ENCODE assay signal across 8 cellular contexts in genomic region chr21:43345746-43346409, GRCh38.
DNase-seq lines count a peak whose midpoint lies in the region; ATAC-seq, FAIRE-seq and TF ChIP-seq lines count a peak whose summit lies in the region.
"Had no signal": no experiment of that assay in that cellular context is flagged by ENCODE, and none has a peak within 500 bp of the region (broad histone marks: within the 10 kb centered on the region; RNA-seq: fewer than 3 reads in every experiment).

No MANE protein-coding gene starts in this region.

- H3K4me2 ChIP-seq in K562 (ENCODE audit: insufficient read depth, low read length) (no peak overlapping the region), trophoblast cell (ENCODE audit: low read length) (no peak overlapping the region)

- H3K18ac ChIP-seq in trophoblast cell (ENCODE audit: low read length): no peak overlapping the region

- ATAC-seq in K562: peak; percentile 73
- ATAC-seq in HG03565 (IDR thresholded peaks at IDR 0.05; ENCODE audit: unreplicated experiment): no peak

- H3K9ac ChIP-seq in K562 (ENCODE audit: insufficient read depth in 1 of 2, low read depth in 2 of 2, low read length in 2 of 2) (no peak overlapping the region), trophoblast cell (ENCODE audit: low read length) (no peak overlapping the region)

- CTCF ChIA-PET in K562 (lab: Yijun Ruan, JAX; ENCODE audit: low intra/inter-chr PET ratio): no interaction called here

- TF ChIP-seq POLR2A in NB4 (IDR thresholded peaks at IDR 0.05; ENCODE audit: extremely low read depth, insufficient read length) (no peak), K562 (conservative IDR thresholded peaks at IDR 0.05) (no peak)

- H3K27me3 ChIP-seq in K562 (ENCODE audit: control insufficient read depth in 2 of 2, insufficient read depth in 2 of 2, low read length in 2 of 2): peaks cover 34 to 97% of the 10 kb centered on the region in 2 experiments; a peak in 4 of 5 replicates
- H3K27me3 ChIP-seq in trophoblast cell (ENCODE audit: insufficient read depth, low read length): no peaks in the 10 kb centered on the region

- H2BK120ac ChIP-seq in trophoblast cell (ENCODE audit: insufficient read depth, low read length, poor library complexity): no peak overlapping the region

- POLR2A ChIA-PET in K562 (lab: Yijun Ruan, JAX): interaction anchor here (0.6 to 1.2 kb wide), 2 partner anchors 17 to 31 kb away, joined by 5 to 8 read pairs; no protein-coding TSS in a partner anchor

- no peak overlapping the region for H4K12ac ChIP-seq in trophoblast cell (ENCODE audit: low read depth, low read length)

- H3K9me3 ChIP-seq in K562 (replicated peaks; ENCODE audit: control insufficient read depth, insufficient read depth, low read depth, low read length) (no peaks in the 10 kb centered on the region), trophoblast cell (ENCODE audit: insufficient read depth, low read depth, low read length) (no peaks in the 10 kb centered on the region)

- TF ChIP-seq RAD21 in K562 (CRISPR knock-in tag; conservative IDR thresholded peaks at IDR 0.05 in 1 of 2, IDR thresholded peaks at IDR 0.05 in 1 of 2): no peak

- H2AK5ac ChIP-seq in trophoblast cell (ENCODE audit: low read length): no peak overlapping the region

- 0 out of 2 replicates have a peak, but pooled peaks cover 3% of the 10 kb centered on the region for H4K20me1 ChIP-seq in K562 (replicated peaks; ENCODE audit: control insufficient read depth, insufficient read depth, low read length)

- no peak overlapping the region for H4K8ac ChIP-seq in trophoblast cell (ENCODE audit: low read depth, low read length)

- peak overlapping the region; percentile 15 for H4K91ac ChIP-seq in trophoblast cell (ENCODE audit: low read depth, low read length)

- H3K23ac ChIP-seq in trophoblast cell (ENCODE audit: low read length): no peak overlapping the region

- in situ Hi-C loops in K562 (cut with MboI): no loop called here

- H3K27ac ChIP-seq in K562 (ENCODE audit: extremely low read depth, low read depth, low read length) (no peak overlapping the region), trophoblast cell (ENCODE audit: low read depth, low read length) (no peak overlapping the region)

- no peak overlapping the region for H3K4me3 ChIP-seq in NB4 (ENCODE audit: low read depth, low read length)
- no peak overlapping the region for H3K4me3 ChIP-seq in K562
- H3K4me3 ChIP-seq in trophoblast cell (ENCODE audit: low read depth, low read length): no peak overlapping the region

- H2BK12ac ChIP-seq in trophoblast cell (ENCODE audit: low read length): no peak overlapping the region

- no peak overlapping the region for H2AFZ ChIP-seq in K562 (ENCODE audit: low read depth, low read length)
- H2AFZ ChIP-seq in trophoblast cell (ENCODE audit: insufficient read depth, low read length, poor library complexity): no peak overlapping the region

- no peak overlapping the region for H3K14ac ChIP-seq in trophoblast cell (ENCODE audit: low read length)

- no peak for FAIRE-seq in K562 (lab: Jason Lieb, UNC)

- no peak overlapping the region for H3K4ac ChIP-seq in trophoblast cell (ENCODE audit: low read depth, low read length)

- no peaks in the 10 kb centered on the region for H3K36me3 ChIP-seq in K562 (ENCODE audit: control insufficient read depth, insufficient read depth, low read length)
- H3K36me3 ChIP-seq in trophoblast cell (ENCODE audit: control insufficient read depth in 1 of 2, insufficient read depth in 2 of 2, low read length in 2 of 2): no peaks in the 10 kb centered on the region

- no peak for TF ChIP-seq CTCF in NB4 (IDR thresholded peaks at IDR 0.05; ENCODE audit: low read depth, low read length)
- no peak for TF ChIP-seq CTCF in K562 (IDR thresholded peaks at IDR 0.05 in 2 of 3, conservative IDR thresholded peaks at IDR 0.05 in 1 of 3; ENCODE audit: insufficient read depth in 2 of 3, low read depth in 1 of 3, low read length in 3 of 3)

- peaks cover 7% of the 10 kb centered on the region for H3K79me1 ChIP-seq in trophoblast cell (ENCODE audit: low read length)

- intact Hi-C loops in K562 (cut with micrococcal nuclease): no loop called here

- H2BK5ac ChIP-seq in trophoblast cell (ENCODE audit: low read depth, low read length, poor library complexity): no peak overlapping the region

- H3K9me1 ChIP-seq in K562 (ENCODE audit: control insufficient read depth, insufficient read depth, low read length): no peaks in the 10 kb centered on the region

- peaks cover 0 to 47% of the 10 kb centered on the region in 2 experiments; a peak in 2 of 5 replicates for H3K4me1 ChIP-seq in K562 (replicated peaks in 1 of 2; ENCODE audit: control insufficient read depth in 2 of 2, insufficient read depth in 2 of 2, low read length in 2 of 2)
- peaks cover 21 to 24% of the 10 kb centered on the region in 2 experiments for H3K4me1 ChIP-seq in trophoblast cell (ENCODE audit: control insufficient read depth in 1 of 2, insufficient read depth in 2 of 2, low read length in 2 of 2)

- 12% methylated on average over 29 of the region's 29 CpGs for WGBS in K562 (ENCODE audit: insufficient coverage, low coverage, missing lambda C conversion rate)
- WGBS in trophoblast cell (ENCODE audit: extremely low coverage, insufficient coverage, insufficient read length): no CpG with 5 or more reads among the region's 29 CpGs

- DNase-seq in H4 (ENCODE audit: low spot score) (peak; percentile 59), NB4 (ENCODE audit: low read depth) (peak; percentile 83), K562 (ENCODE audit: extremely low read depth in 1 of 4, low spot score in 3 of 4) (peak; percentile 51 to 57 (median 54)), trophoblast cell (peak; percentile 21 to 38), NCI-H146 treated with DMSO at 0.1 percent for 48 hours (lab: John Stamatoyannopoulos, UW; ENCODE audit: unreplicated experiment) (no peak), D341Med (ENCODE audit: low spot score) (no peak)
- DNase-seq: activated CD4-positive, CD25-positive, alpha-beta regulatory T cell treated with anti-CD3 and anti-CD28 coated beads, Interleukin-2, amount 50 U/mL, for 72 hours had no signal

- no peaks in the 10 kb centered on the region for H3K79me2 ChIP-seq in K562 (ENCODE audit: control insufficient read depth, insufficient read depth, low read length)
- no peaks in the 10 kb centered on the region for H3K79me2 ChIP-seq in trophoblast cell (ENCODE audit: control insufficient read depth, insufficient read depth, low read length, poor library complexity)

- TF ChIP-seq EP300 in K562 (IDR thresholded peaks at IDR 0.05; ENCODE audit: low read length): no peak

- BruUV-seq in K562 (replicated peaks; lab: Mats Ljungman, UMichigan): no TSS peak

TF ChIP-seq in K562, 482 proteins besides CTCF, POLR2A, EP300 and RAD21 (continues in another document):
- no peak for TF ChIP-seq CEBPG (CRISPR knock-in tag; IDR thresholded peaks at IDR 0.05)
- TF ChIP-seq CEBPG (tag; conservative IDR thresholded peaks at IDR 0.05 in 1 of 2, IDR thresholded peaks at IDR 0.05 in 1 of 2): peak; percentile 12 to 84; a peak in 2 of 4 replicates
- no peak for TF ChIP-seq HMGN3 (IDR thresholded peaks at IDR 0.05; ENCODE audit: borderline replicate concordance, extremely low read depth, insufficient read length, low read depth, low read length)
- TF ChIP-seq ZNF224 (CRISPR knock-in tag; IDR thresholded peaks at IDR 0.05): no peak
- TF ChIP-seq TAF1 (IDR thresholded peaks at IDR 0.05; ENCODE audit: control insufficient read depth, extremely low read depth, insufficient read depth, low read length, severe bottlenecking): no peak
- TF ChIP-seq CEBPB (tag; IDR thresholded peaks at IDR 0.05): peak; percentile 57
- TF ChIP-seq, protein P1, sequence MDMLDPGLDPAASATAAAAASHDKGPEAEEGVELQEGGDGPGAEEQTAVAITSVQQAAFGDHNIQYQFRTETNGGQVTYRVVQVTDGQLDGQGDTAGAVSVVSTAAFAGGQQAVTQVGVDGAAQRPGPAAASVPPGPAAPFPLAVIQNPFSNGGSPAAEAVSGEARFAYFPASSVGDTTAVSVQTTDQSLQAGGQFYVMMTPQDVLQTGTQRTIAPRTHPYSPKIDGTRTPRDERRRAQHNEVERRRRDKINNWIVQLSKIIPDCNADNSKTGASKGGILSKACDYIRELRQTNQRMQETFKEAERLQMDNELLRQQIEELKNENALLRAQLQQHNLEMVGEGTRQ (CRISPR knock-in tag; IDR thresholded peaks at IDR 0.05): peak; percentile 93
- TF ChIP-seq MCM5 (IDR thresholded peaks at IDR 0.05; ENCODE audit: low read depth): no peak

Comparison
In these comparisons a context has a peak if more than half of its experiments do, and no peak if none do; other contexts are left out.
1. DNase-seq: peak in H4 (single experiment), NB4 (single experiment), K562 (4 of 4) and trophoblast cell (2 of 2); none in NCI-H146 treated with DMSO at 0.1 percent for 48 hours (single experiment) and D341Med (single experiment).